In the genomic region with DNA sequence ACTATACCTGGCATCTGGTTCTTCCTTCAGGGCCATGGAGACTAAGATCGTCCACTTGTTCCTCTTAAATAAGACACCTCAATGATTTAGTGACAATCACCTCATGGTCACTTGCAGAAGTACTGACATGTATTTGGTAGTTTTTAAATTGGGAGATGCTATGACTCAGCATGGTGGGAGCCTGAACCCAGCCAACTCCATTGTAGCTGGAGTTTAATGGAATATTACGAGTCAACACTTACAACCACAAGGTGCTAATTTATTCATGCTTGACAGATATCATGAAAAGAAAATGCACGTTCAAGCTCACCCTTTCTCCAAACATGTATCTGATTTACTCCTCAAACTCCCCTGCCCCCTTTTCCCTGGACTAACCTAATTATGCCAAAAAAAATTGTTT, we compare ENCODE assay signal across 28 cellular contexts. TPM values are rescaled to one million over a fixed set of nuclear protein-coding genes. Genes with fewer than 3 reads are reported as not detected.
"Had no signal": no experiment of that assay in that cellular context is flagged by ENCODE, and none has a peak within 500 bp of the region (broad histone marks: within the 10 kb centered on the region; RNA-seq: fewer than 3 reads in every experiment).

No MANE protein-coding gene starts in this region.

- H3K4me1 ChIP-seq: ascending aorta had no signal

- H3K27me3 ChIP-seq: ascending aorta, cardiac muscle cell had no signal

- H3K9me3 ChIP-seq: ascending aorta had no signal

- H3K27me3 Mint-ChIP-seq: activated B cell treated with CpG ODN at 0.5 μM for 24 hours; activated naive CD8-positive, alpha-beta T cell treated with anti-CD3 and anti-CD28 coated beads, Interleukin-2, amount 10 ng/mL, durations not matched to agents 7 days and 5 days; brain had no signal

- DNase-seq: activated B cell treated with CpG ODN at 0.5 μM for 24 hours; activated CD4-positive, alpha-beta memory T cell treated with anti-CD3 and anti-CD28 coated beads, Interleukin-2, amount 10 ng/mL, durations not matched to agents 7 days and 5 days; activated CD4-positive, alpha-beta T cell treated with anti-CD3 and anti-CD28 coated beads for 1 hour; activated CD4-positive, alpha-beta T cell treated with anti-CD3 and anti-CD28 coated beads, Interleukin-2, amount 10 ng/mL, durations not matched to agents 7 days and 5 days; activated CD8-positive, alpha-beta memory T cell treated with anti-CD3 and anti-CD28 coated beads, Interleukin-2, amount 50 U/mL, for 48 hours; activated gamma-delta T cell treated with Interleukin-2 at 50 U/mL for 16 hours; activated naive CD4-positive, alpha-beta T cell treated with anti-CD3 and anti-CD28 coated beads, Interleukin-2, amount 10 ng/mL, durations not matched to agents 7 days and 5 days; activated naive CD8-positive, alpha-beta T cell treated with anti-CD3 and anti-CD28 coated beads, Interleukin-2, amount 10 ng/mL, durations not matched to agents 7 days and 5 days; activated T-cell treated with anti-CD3 and anti-CD28 coated beads, Interleukin-2, amount 50 U/mL, for 1 hour; amniotic stem cell; Karpas-422; NCI-H1048; NCI-H146; NCI-H187 treated with DMSO at 0.1 percent for 48 hours; NCI-H2081 treated with DMSO at 0.1 percent for 48 hours; NCI-H2227 treated with DMSO at 0.1 percent for 48 hours; NCI-H446 treated with DMSO at 0.1 percent for 48 hours; NCI-H526; NCI-H774; NK-92 treated with Interleukin-12 subunit alpha and Interleukin-12 subunit beta, amount 100 ng/mL, for 24 hours; PC-3; SHP77 treated with DMSO at 0.1 percent for 48 hours; T-helper 2 cell; T1000 had no signal

- H3K27ac ChIP-seq: ascending aorta, cardiac muscle cell had no signal

- H3K4me3 Mint-ChIP-seq: activated B cell treated with CpG ODN at 0.5 μM for 24 hours; activated CD4-positive, alpha-beta memory T cell treated with anti-CD3 and anti-CD28 coated beads, Interleukin-2, amount 10 ng/mL, durations not matched to agents 7 days and 5 days; activated CD4-positive, alpha-beta T cell treated with anti-CD3 and anti-CD28 coated beads, Interleukin-2, amount 10 ng/mL, durations not matched to agents 7 days and 5 days; activated naive CD4-positive, alpha-beta T cell treated with anti-CD3 and anti-CD28 coated beads, Interleukin-2, amount 10 ng/mL, durations not matched to agents 7 days and 5 days; activated naive CD8-positive, alpha-beta T cell treated with anti-CD3 and anti-CD28 coated beads, Interleukin-2, amount 10 ng/mL, durations not matched to agents 7 days and 5 days had no signal

- H3K4me1 Mint-ChIP-seq: activated naive CD4-positive, alpha-beta T cell treated with anti-CD3 and anti-CD28 coated beads, Interleukin-2, amount 10 ng/mL, durations not matched to agents 7 days and 5 days had no signal

- H3K36me3 ChIP-seq: ascending aorta, cardiac muscle cell had no signal

- H3K36me3 Mint-ChIP-seq: activated naive CD4-positive, alpha-beta T cell treated with anti-CD3 and anti-CD28 coated beads, Interleukin-2, amount 10 ng/mL, durations not matched to agents 7 days and 5 days; brain had no signal

- H3K27ac Mint-ChIP-seq: activated B cell treated with CpG ODN at 0.5 μM for 24 hours; activated CD4-positive, alpha-beta memory T cell treated with anti-CD3 and anti-CD28 coated beads, Interleukin-2, amount 10 ng/mL, durations not matched to agents 7 days and 5 days; activated CD4-positive, alpha-beta T cell treated with anti-CD3 and anti-CD28 coated beads, Interleukin-2, amount 10 ng/mL, durations not matched to agents 7 days and 5 days; activated naive CD4-positive, alpha-beta T cell treated with anti-CD3 and anti-CD28 coated beads, Interleukin-2, amount 10 ng/mL, durations not matched to agents 7 days and 5 days; activated naive CD8-positive, alpha-beta T cell treated with anti-CD3 and anti-CD28 coated beads, Interleukin-2, amount 10 ng/mL, durations not matched to agents 7 days and 5 days had no signal

- H3K9me3 Mint-ChIP-seq: activated B cell treated with CpG ODN at 0.5 μM for 24 hours; activated naive CD4-positive, alpha-beta T cell treated with anti-CD3 and anti-CD28 coated beads, Interleukin-2, amount 10 ng/mL, durations not matched to agents 7 days and 5 days; brain had no signal

- ATAC-seq: PC-3 had no signal

- H3K4me3 ChIP-seq: ascending aorta, cardiac muscle cell had no signal

RNA-seq across cellular contexts. Expression of a gene that starts 16.6 kb away (rescaled TPM):
- total RNA-seq: cardiac muscle cell, PC-3 had no signal
- polyA plus RNA-seq: cardiac muscle cell had no signal

RNA-seq across cellular contexts. Expression of a gene that starts 24.4 kb away (rescaled TPM):
- total RNA-seq: activated B cell treated with CpG ODN at 0.5 μM for 24 hours, ascending aorta, SK-MEL-5 had no signal
- polyA plus RNA-seq: cardiac muscle cell had no signal
